ENCODE assay signal across 10 cellular contexts in genomic region chr18:62372156-62372555, GRCh38. TPM values are rescaled to one million over a fixed set of nuclear protein-coding genes. Genes with fewer than 3 reads are reported as not detected.
DNase-seq lines count a peak whose midpoint lies in the region; ATAC-seq and TF ChIP-seq lines count a peak whose summit lies in the region.
"Had no signal": no experiment of that assay in that cellular context is flagged by ENCODE, and none has a peak within 500 bp of the region (broad histone marks: within the 10 kb centered on the region; RNA-seq: fewer than 3 reads in every experiment).

No MANE protein-coding gene starts in this region.

- no peak overlapping the region for H3K27ac ChIP-seq in Peyer's patch
- H3K27ac ChIP-seq: breast epithelium, SK-N-MC had no signal

- DNase-seq in NCI-H1105 treated with DMSO at 0.1 percent for 48 hours (lab: John Stamatoyannopoulos, UW) = peak; percentile 55
- no peak for DNase-seq in memory B cell (ENCODE audit: low spot score in 2 of 2)
- no peak for DNase-seq in SW480 (ENCODE audit: low spot score)
- DNase-seq in kidney glomerular epithelial cell (lab: John Stamatoyannopoulos, UW) = no peak
- DNase-seq in Peyer's patch = no peak
- DNase-seq: left ventricle myocardium superior had no signal

- H3K4me1 ChIP-seq in Peyer's patch = no peaks in the 10 kb centered on the region
- H3K4me1 ChIP-seq: breast epithelium had no signal

- H3K9me3 ChIP-seq in Peyer's patch = no peaks in the 10 kb centered on the region
- H3K9me3 ChIP-seq: breast epithelium had no signal

- H3K27me3 Mint-ChIP-seq in memory B cell = peaks cover 2% of the 10 kb centered on the region

- no peaks in the 10 kb centered on the region for H3K27me3 ChIP-seq in Peyer's patch
- H3K27me3 ChIP-seq: breast epithelium had no signal

- H3K27ac Mint-ChIP-seq in memory B cell = no peak overlapping the region

- TF ChIP-seq CTCF in Peyer's patch (IDR thresholded peaks at IDR 0.05) = no peak

- no peak overlapping the region for H3K4me3 Mint-ChIP-seq in memory B cell

- H3K36me3 ChIP-seq in Peyer's patch = peaks cover 0 to 2% (median 0%) of the 10 kb centered on the region in 3 donors
- H3K36me3 ChIP-seq: breast epithelium had no signal

- H3K4me1 Mint-ChIP-seq in memory B cell = peaks cover 7% of the 10 kb centered on the region

- no peak overlapping the region for H3K4me3 ChIP-seq in Peyer's patch
- H3K4me3 ChIP-seq: breast epithelium, SK-N-MC had no signal

- H3K36me3 Mint-ChIP-seq in memory B cell = no peaks in the 10 kb centered on the region

- no peaks in the 10 kb centered on the region for H3K9me3 Mint-ChIP-seq in memory B cell

- TF ChIP-seq POLR2A in Peyer's patch (IDR thresholded peaks at IDR 0.05) = no peak

- ATAC-seq in GM18907 (IDR thresholded peaks at IDR 0.05; ENCODE audit: unreplicated experiment) = peak; percentile 72
- ATAC-seq in HG02588 (IDR thresholded peaks at IDR 0.05; ENCODE audit: unreplicated experiment) = peak; percentile 50
- peak; percentile 46 for ATAC-seq in memory B cell (ENCODE audit: low read depth)
- ATAC-seq: left ventricle myocardium superior had no signal

RNA-seq across cellular contexts. Expression of gene TNFRSF11A, which starts 47.0 kb away (rescaled TPM):
- 10 to 100 TPM; 29.6 to 64.6 (median 43.1) TPM for total RNA-seq in Peyer's patch
